Comparison of ENCODE assay signal across 8 cellular contexts in genomic region chr17:75031972-75032895, GRCh38. TPM values are rescaled to one million over a fixed set of nuclear protein-coding genes. Genes with fewer than 3 reads are reported as not detected.
DNase-seq lines count a peak whose midpoint lies in the region; ATAC-seq lines count a peak whose summit lies in the region.

No MANE protein-coding gene starts in this region.

- DNase-seq in DMS 273 (lab: John Stamatoyannopoulos, UW; ENCODE audit: unreplicated experiment) = peak; percentile 85
- no peak for DNase-seq in DMS 273 treated with DMSO at 0.1 percent for 48 hours (lab: John Stamatoyannopoulos, UW)
- peak; percentile 86 for DNase-seq in NCI-H2196 treated with DMSO at 0.1 percent for 48 hours (lab: John Stamatoyannopoulos, UW; ENCODE audit: unreplicated experiment)
- DNase-seq in activated CD4-positive, alpha-beta T cell treated with anti-CD3 and anti-CD28 coated beads for 1 hour = peak; percentile 37
- DNase-seq in dedifferentiated amniotic fluid mesenchymal stem cell (ENCODE audit: extremely low spot score) = peak; percentile 83
- peak; percentile 52 for DNase-seq in left lobe of liver (ENCODE audit: low spot score)
- peak; percentile 61 for DNase-seq in stimulated activated CD4-positive, alpha-beta T cell treated with anti-CD3 and anti-CD28 coated beads, Interleukin-1b, Interleukin-23, amount 100 ng/mL, for 48 hours

- ATAC-seq in left lobe of liver (no peak), GM19395 (IDR thresholded peaks at IDR 0.05; ENCODE audit: unreplicated experiment) (no peak)

RNA-seq across cellular contexts. Expression of gene ATP5PD, which starts 14.5 kb away (rescaled TPM):
- total RNA-seq in left lobe of liver = 177 TPM

RNA-seq across cellular contexts. Expression of gene KCTD2, which starts 14.8 kb away (rescaled TPM):
- total RNA-seq in left lobe of liver = 7.0 TPM

RNA-seq across cellular contexts. Expression of gene MRPL58, which starts 19.8 kb away (rescaled TPM):
- total RNA-seq in left lobe of liver = 25.8 TPM

RNA-seq across cellular contexts. Expression of gene CDR2L, which starts 44.8 kb away (rescaled TPM):
- total RNA-seq in left lobe of liver = 1.2 TPM

RNA-seq across cellular contexts. Expression of gene SLC16A5, which starts 55.5 kb away (rescaled TPM):
- 1.2 TPM for total RNA-seq in left lobe of liver
